ENCODE assay signal across 16 cellular contexts in the genomic region with DNA sequence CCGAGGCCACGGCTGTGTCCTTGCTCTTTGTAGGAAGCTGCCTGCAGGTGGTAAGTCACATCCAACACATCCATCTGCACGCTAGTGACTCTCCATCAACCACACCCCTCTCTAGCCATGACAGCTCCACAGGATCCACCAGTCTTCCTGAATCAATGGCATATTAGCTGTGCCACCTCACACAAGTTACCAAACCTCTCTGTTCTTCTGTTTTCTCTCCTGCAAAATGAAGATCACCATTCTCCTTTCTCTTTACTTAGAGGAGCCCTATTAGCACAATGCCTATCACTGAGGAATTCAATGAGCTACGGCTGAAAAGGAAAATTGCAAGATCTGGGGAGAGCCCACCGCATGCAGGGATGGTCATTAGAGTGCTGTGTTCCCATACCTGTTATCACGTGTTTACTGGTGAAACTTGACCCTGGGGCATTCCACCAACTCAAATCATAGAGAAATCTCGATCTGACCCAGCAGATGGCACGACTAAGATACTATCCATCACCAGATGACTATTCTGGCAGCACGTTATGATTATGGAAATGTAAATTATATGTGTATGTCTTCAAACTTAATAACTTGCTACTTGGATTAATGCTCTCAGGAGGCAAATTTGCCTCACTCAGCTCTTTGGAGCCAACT. TPM values are rescaled to one million over a fixed set of nuclear protein-coding genes. Genes with fewer than 3 reads are reported as not detected.
A peak's percentile ranks its signal among the peaks of the same experiment; 100 is the strongest.
DNase-seq lines count a peak whose midpoint lies in the region; ATAC-seq, FAIRE-seq and TF ChIP-seq lines count a peak whose summit lies in the region.
"Had no signal": no experiment of that assay in that cellular context is flagged by ENCODE, and none has a peak within 500 bp of the region (broad histone marks: within the 10 kb centered on the region; RNA-seq: fewer than 3 reads in every experiment).

No MANE protein-coding gene starts in this region.

- CTCF ChIA-PET in HepG2 (lab: Yijun Ruan, JAX; ENCODE audit: low intra/inter-chr PET ratio, low total read pairs) = no interaction called here
- CTCF ChIA-PET in activated B cell treated with CpG ODN at 0.5 μM for 24 hours (lab: Charles Lee) = interaction anchor here (0.8 to 4.6 kb wide), 3 partner anchors 24 to 168 kb away, joined by 3 to 71 read pairs (median 6); no protein-coding TSS in a partner anchor

- in situ Hi-C loops in HepG2 (cut with HindIII; ENCODE audit: extremely low pct_ligation_motif_present, low pct_unique_long_range_greater_than_20kb) = no loop called here
- in situ Hi-C loops in KBM-7 (cut with MboI; ENCODE audit: low pct_unique_long_range_greater_than_20kb, low sequenced_read_pairs) = no loop called here

- ATAC-seq in HepG2 (no peak), right lobe of liver (no peak), HG02588 (IDR thresholded peaks at IDR 0.05; ENCODE audit: unreplicated experiment) (peak; percentile 9), activated B cell treated with CpG ODN at 0.5 μM for 24 hours (ENCODE audit: low read depth) (no peak)
- no peak for ATAC-seq in stimulated activated naive CD8-positive, alpha-beta T cell treated with anti-CD3 and anti-CD28 coated beads, Interleukin-15, amount 100 ng/mL, for 72 hours

- no peak for TF ChIP-seq POLR2A in HepG2 (IDR thresholded peaks at IDR 0.05; ENCODE audit: insufficient read depth in 1 of 2, low read depth in 2 of 2, low read length in 2 of 2)
- no peak for TF ChIP-seq POLR2A in right lobe of liver (IDR thresholded peaks at IDR 0.05)

- 73% methylated on average over 7 of the region's 9 CpGs for WGBS in HepG2 (ENCODE audit: low lambda C conversion rate)
- 78% methylated on average over 7 of the region's 9 CpGs for WGBS in right lobe of liver (ENCODE audit: insufficient coverage, low coverage, low lambda C conversion rate, missing lambda C conversion rate)

- no peak for TF ChIP-seq RAD21 in HepG2 (CRISPR knock-in tag; IDR thresholded peaks at IDR 0.05)

- H3K9me3 Mint-ChIP-seq in activated B cell treated with CpG ODN at 0.5 μM for 24 hours = no peaks in the 10 kb centered on the region
- H3K9me3 Mint-ChIP-seq in stimulated activated naive CD8-positive, alpha-beta T cell treated with anti-CD3 and anti-CD28 coated beads, Interleukin-15, amount 100 ng/mL, for 72 hours = no peaks in the 10 kb centered on the region
- H3K9me3 Mint-ChIP-seq: immature natural killer cell had no signal

- H3K27me3 ChIP-seq in HepG2 (ENCODE audit: control insufficient read depth in 1 of 2, insufficient read depth in 2 of 2, low read length in 2 of 2) (no peaks in the 10 kb centered on the region), right lobe of liver (no peaks in the 10 kb centered on the region)

- DNase-seq in HepG2 (ENCODE audit: low spot score) (no peak), right lobe of liver (no peak), activated B cell treated with CpG ODN at 0.5 μM for 24 hours (no peak), KBM-7 (no peak)
- DNase-seq in stimulated activated naive CD8-positive, alpha-beta T cell treated with anti-CD3 and anti-CD28 coated beads, Interleukin-15, amount 100 ng/mL, for 72 hours = no peak
- DNase-seq in activated effector memory CD4-positive, alpha-beta T cell treated with anti-CD3 and anti-CD28 coated beads, Interleukin-2, amount 50 U/mL, for 16 hours = no peak
- no peak for DNase-seq in stimulated activated naive CD4-positive, alpha-beta T cell treated with Interleukin-2 at 50 U/mL for 16 hours (lab: John Stamatoyannopoulos, UW)
- DNase-seq: C1 segment of cervical spinal cord, KG1, midbrain, NCI-H2029, SK-N-SH had no signal

- H3K4me1 Mint-ChIP-seq in activated B cell treated with CpG ODN at 0.5 μM for 24 hours = peaks cover 41% of the 10 kb centered on the region
- H3K4me1 Mint-ChIP-seq in stimulated activated naive CD8-positive, alpha-beta T cell treated with anti-CD3 and anti-CD28 coated beads, Interleukin-15, amount 100 ng/mL, for 72 hours = peaks cover 74% of the 10 kb centered on the region

- H3K4me3 ChIP-seq in HepG2 (replicated peaks in 1 of 3; ENCODE audit: insufficient read depth in 1 of 3, low read depth in 2 of 3, low read length in 3 of 3) = no peak overlapping the region
- H3K4me3 ChIP-seq in right lobe of liver = no peak overlapping the region

- H3K4me2 ChIP-seq in HepG2 (ENCODE audit: low read depth, low read length) = no peak overlapping the region
- H3K4me2 ChIP-seq: SK-N-SH had no signal

- no peak overlapping the region for H3K4me3 Mint-ChIP-seq in activated B cell treated with CpG ODN at 0.5 μM for 24 hours
- no peak overlapping the region for H3K4me3 Mint-ChIP-seq in stimulated activated naive CD8-positive, alpha-beta T cell treated with anti-CD3 and anti-CD28 coated beads, Interleukin-15, amount 100 ng/mL, for 72 hours
- H3K4me3 Mint-ChIP-seq: immature natural killer cell had no signal

- TF ChIP-seq EP300 in HepG2 (IDR thresholded peaks at IDR 0.05; ENCODE audit: low read depth in 2 of 2, low read length in 2 of 2) (no peak), HepG2 (CRISPR knock-in tag; IDR thresholded peaks at IDR 0.05; ENCODE audit: borderline replicate concordance) (no peak)

- no peak for FAIRE-seq in HepG2 (lab: Jason Lieb, UNC)
- FAIRE-seq: G401.6 had no signal

- H3K36me3 Mint-ChIP-seq in activated B cell treated with CpG ODN at 0.5 μM for 24 hours (ENCODE audit: low read depth) = no peaks in the 10 kb centered on the region
- H3K36me3 Mint-ChIP-seq: immature natural killer cell had no signal

- H3K36me3 ChIP-seq in HepG2 (replicated peaks in 1 of 2; ENCODE audit: control insufficient read depth in 1 of 2, insufficient read depth in 2 of 2, low read length in 2 of 2) (no peaks in the 10 kb centered on the region), right lobe of liver (no peaks in the 10 kb centered on the region)

- no TSS peak for BruUV-seq in HepG2 (replicated peaks; lab: Mats Ljungman, UMichigan)

- H3K4me1 ChIP-seq in HepG2 (ENCODE audit: insufficient read depth, low read length) (no peaks in the 10 kb centered on the region), right lobe of liver (no peaks in the 10 kb centered on the region)

- TF ChIP-seq CTCF in HepG2 (CRISPR knock-in tag; IDR thresholded peaks at IDR 0.05) (no peak), right lobe of liver (IDR thresholded peaks at IDR 0.05) (no peak), activated B cell treated with CpG ODN at 0.5 μM for 24 hours (IDR thresholded peaks at IDR 0.05) (no peak)

- intact Hi-C loops in HepG2 (cut with micrococcal nuclease; ENCODE audit: unreplicated experiment) (no loop called here), right lobe of liver (cut with DNase I) (loop anchor here in 1 of 2 donors (10.0 kb wide), 1 partner anchor 170 kb away; a partner anchor contains a TSS), activated B cell treated with CpG ODN at 0.5 μM for 24 hours (cut with micrococcal nuclease) (no loop called here)

- H3K27ac Mint-ChIP-seq in activated B cell treated with CpG ODN at 0.5 μM for 24 hours = peak overlapping the region; percentile 67
- H3K27ac Mint-ChIP-seq in stimulated activated naive CD8-positive, alpha-beta T cell treated with anti-CD3 and anti-CD28 coated beads, Interleukin-15, amount 100 ng/mL, for 72 hours = peak overlapping the region; percentile 13 to 65
- H3K27ac Mint-ChIP-seq: progenitor cell of endocrine pancreas had no signal

- POLR2A ChIA-PET in HepG2 (lab: Yijun Ruan, JAX) (no interaction called here), activated B cell treated with CpG ODN at 0.5 μM for 24 hours (lab: Charles Lee) (interaction anchor here (0.9 kb wide), 2 partner anchors 33 to 103 kb away, joined by 3 to 7 read pairs; a partner anchor contains a TSS)

- H3K27ac ChIP-seq in HepG2 (ENCODE audit: extremely low read length, insufficient read depth, low read length) (no peak overlapping the region), right lobe of liver (no peak overlapping the region)

- H3K9me3 ChIP-seq in HepG2 (ENCODE audit: low read length) = no peaks in the 10 kb centered on the region
- no peaks in the 10 kb centered on the region for H3K9me3 ChIP-seq in right lobe of liver
- H3K9me3 ChIP-seq: SK-N-SH had no signal

- no peak overlapping the region for H3K9ac ChIP-seq in HepG2 (ENCODE audit: insufficient read depth, low read depth, low read length)
- H3K9ac ChIP-seq: SK-N-SH had no signal

- no peaks in the 10 kb centered on the region for H3K27me3 Mint-ChIP-seq in activated B cell treated with CpG ODN at 0.5 μM for 24 hours
- no peaks in the 10 kb centered on the region for H3K27me3 Mint-ChIP-seq in stimulated activated naive CD8-positive, alpha-beta T cell treated with anti-CD3 and anti-CD28 coated beads, Interleukin-15, amount 100 ng/mL, for 72 hours
- H3K27me3 Mint-ChIP-seq: progenitor cell of endocrine pancreas had no signal

- H3K79me2 ChIP-seq in HepG2 (ENCODE audit: insufficient read depth, low read length) = no peaks in the 10 kb centered on the region

- H4K20me1 ChIP-seq in HepG2 (ENCODE audit: insufficient read depth, low read length) = peaks cover 4% of the 10 kb centered on the region; the same call in 1 of the 2 replicates

- no peak overlapping the region for H2AFZ ChIP-seq in HepG2 (ENCODE audit: low read length)

TF ChIP-seq in HepG2, 621 proteins besides CTCF, POLR2A, EP300 and RAD21 (continues in another document):
- TF ChIP-seq ZNF768 (CRISPR knock-in tag; IDR thresholded peaks at IDR 0.05) = peak; percentile 61

RNA-seq across cellular contexts. Expression of a gene that starts 20.9 kb away (rescaled TPM):
- total RNA-seq in HepG2 (2016; rRNA removed; fragmentation: Illumina TruSeq; extraction: Trizol) (1.8 and 2.3 TPM in 2 replicates), right lobe of liver (1 to 10 TPM; 2.1 to 3.7 (median 2.7) TPM), activated B cell treated with CpG ODN at 0.5 μM for 24 hours (12.4 and 14.5 TPM in 2 replicates)
- 0.51 and 0.97 TPM in 2 replicates for total RNA-seq in HepG2 (2016; cell fraction: cytosol; rRNA removed; fragmentation: Illumina TruSeq; extraction: Trizol; ENCODE audit: low read depth)
- total RNA-seq in HepG2 (2016; cell fraction: insoluble cytoplasmic fraction; rRNA removed; fragmentation: Illumina TruSeq; extraction: Trizol) = 1.1 and 2.7 TPM in 2 replicates
- 1.5 and 2.5 TPM in 2 replicates for total RNA-seq in HepG2 (2016; cell fraction: membrane; rRNA removed; fragmentation: Illumina TruSeq; extraction: Trizol)
- total RNA-seq in HepG2 (2016; cell fraction: nucleus; rRNA removed; fragmentation: Illumina TruSeq; extraction: Trizol) = 6.3 and 6.6 TPM in 2 replicates
- polyA plus RNA-seq in HepG2 (2011; rRNA removed) = 5.3 and 5.8 TPM in 2 replicates
- 1.8 and 2.4 TPM in 2 replicates for polyA plus RNA-seq in HepG2 (2011; cell fraction: cytosol; rRNA removed)
- polyA plus RNA-seq in HepG2 (2011; cell fraction: nucleus; rRNA removed) = 43.6 and 56.3 TPM in 2 replicates
- 4.9 and 5.7 TPM in 2 replicates for polyA plus RNA-seq in HepG2 (2012)
- polyA plus RNA-seq in HepG2 (2016; cell fraction: cytosol; fragmentation: Illumina TruSeq; extraction: Trizol; ENCODE audit: low read depth) = 0.68 and 0.91 TPM in 2 replicates
- 2.5 and 3.9 TPM in 2 replicates for polyA plus RNA-seq in HepG2 (2016; cell fraction: insoluble cytoplasmic fraction; fragmentation: Illumina TruSeq; extraction: Trizol; ENCODE audit: low read depth)
- polyA plus RNA-seq in HepG2 (2016; cell fraction: membrane; fragmentation: Illumina TruSeq; extraction: Trizol; ENCODE audit: low read depth) = 1.9 and 2.8 TPM in 2 replicates
- 15.3 TPM in 2 replicates for polyA plus RNA-seq in HepG2 (2016; cell fraction: nucleus; fragmentation: Illumina TruSeq; extraction: Trizol; ENCODE audit: insufficient read depth, low read depth)
- polyA minus RNA-seq in HepG2 (2011; rRNA and poly(A)+ RNA removed; ENCODE audit: low replicate concordance) = 3.2 and 4.6 TPM in 2 replicates
- polyA minus RNA-seq in HepG2 (2011; cell fraction: cytosol; rRNA and poly(A)+ RNA removed) = 1.2 and 2.5 TPM in 2 replicates
- polyA minus RNA-seq in HepG2 (2011; cell fraction: nucleus; rRNA and poly(A)+ RNA removed) = 9.1 and 12.0 TPM in 2 replicates
